4 cellular contexts compared by ENCODE assay signal in genomic region chr12:8218711-8219382, GRCh38. TPM values are rescaled to one million over a fixed set of nuclear protein-coding genes. Genes with fewer than 3 reads are reported as not detected.
"Had no signal": no experiment of that assay in that cellular context is flagged by ENCODE, and none has a peak within 500 bp of the region (broad histone marks: within the 10 kb centered on the region; RNA-seq: fewer than 3 reads in every experiment).

No MANE protein-coding gene starts in this region.

RNA-seq across cellular contexts. Expression of gene FAM90A1, which starts 8.6 kb away (rescaled TPM):
- total RNA-seq: astrocyte, IMR-90 had no signal
- polyA plus RNA-seq: cardiac muscle cell, SK-N-SH had no signal
